ENCODE assay signal across 9 cellular contexts in genomic region chr9:112750767-112751058, GRCh38. TPM values are rescaled to one million over a fixed set of nuclear protein-coding genes. Genes with fewer than 3 reads are reported as not detected.
A peak's percentile ranks its signal among the peaks of the same experiment; 100 is the strongest.
DNase-seq lines count a peak whose midpoint lies in the region; ATAC-seq and TF ChIP-seq lines count a peak whose summit lies in the region.
"Had no signal": no experiment of that assay in that cellular context is flagged by ENCODE, and none has a peak within 500 bp of the region (broad histone marks: within the 10 kb centered on the region; RNA-seq: fewer than 3 reads in every experiment).

No MANE protein-coding gene starts in this region.

- no peak for TF ChIP-seq RAD21 in liver (IDR thresholded peaks at IDR 0.05)

- TF ChIP-seq POLR2A in body of pancreas (IDR thresholded peaks at IDR 0.05) (no peak), uterus (IDR thresholded peaks at IDR 0.05) (no peak)

- H3K36me3 ChIP-seq in body of pancreas (replicated peaks in 1 of 2; ENCODE audit: insufficient read depth in 1 of 2, low read depth in 2 of 2) (no peaks in the 10 kb centered on the region), liver (ENCODE audit: control insufficient read depth in 4 of 4, insufficient read depth in 3 of 4, low read depth in 1 of 4, low read length in 3 of 4) (no peaks in the 10 kb centered on the region), uterus (no peaks in the 10 kb centered on the region)

- peak; percentile 11 to 27 for ATAC-seq in activated CD4-positive, CD25-positive, alpha-beta regulatory T cell treated with anti-CD3 and anti-CD28 coated beads, Interleukin-2, amount 50 U/mL, for 24 hours
- ATAC-seq in body of pancreas = no peak

- H3K9me3 ChIP-seq in body of pancreas = no peaks in the 10 kb centered on the region
- no peaks in the 10 kb centered on the region for H3K9me3 ChIP-seq in liver (ENCODE audit: control insufficient read depth in 4 of 4, low read length in 3 of 4)
- no peaks in the 10 kb centered on the region for H3K9me3 ChIP-seq in uterus

- peak overlapping the region; percentile 65 to 91 for H3K4me3 ChIP-seq in body of pancreas
- H3K4me3 ChIP-seq in liver (ENCODE audit: low read depth in 1 of 3, low read length in 3 of 3) = peak overlapping the region; percentile 71 to 96 (median 95)
- peak overlapping the region; percentile 64 to 93 for H3K4me3 ChIP-seq in uterus

- 1% methylated on average over 31 of the region's 50 CpGs; no CpG with 5 or more reads in 1 of the 2 donors for WGBS in body of pancreas, 2 donors
- WGBS in liver = under 1% methylated on average over 50 of the region's 50 CpGs

- peak in 1 of 7 experiments; percentile 3 for TF ChIP-seq CTCF in body of pancreas (IDR thresholded peaks at IDR 0.05)
- TF ChIP-seq CTCF in liver (IDR thresholded peaks at IDR 0.05; ENCODE audit: low read depth, low read length, missing input control) = no peak
- TF ChIP-seq CTCF in uterus (IDR thresholded peaks at IDR 0.05) = no peak

- H3K27me3 ChIP-seq in body of pancreas (no peaks in the 10 kb centered on the region), liver (ENCODE audit: control insufficient read depth in 4 of 4, insufficient read depth in 4 of 4, low read length in 3 of 4) (no peaks in the 10 kb centered on the region), uterus (no peaks in the 10 kb centered on the region)

- no peak for DNase-seq in activated CD4-positive, CD25-positive, alpha-beta regulatory T cell (lab: John Stamatoyannopoulos, UW)
- DNase-seq in body of pancreas (peak in 1 of 4 donors; percentile 22), uterus (no peak), hippocampal formation (lab: John Stamatoyannopoulos, UW) (no peak), medulla oblongata (ENCODE audit: extremely low spot score) (no peak)
- no peak for DNase-seq in activated CD8-positive, alpha-beta memory T cell treated with anti-CD3 and anti-CD28 coated beads, Interleukin-2, amount 50 U/mL, for 48 hours

- H3K9ac ChIP-seq in liver (ENCODE audit: low read depth in 1 of 2, low read length in 2 of 2) = peak overlapping the region in 1 of 2 donors; percentile 83

- intact Hi-C loops in body of pancreas (cut with DNase I) (no loop called here), uterus (cut with DNase I; ENCODE audit: low total_unique reads) (no loop called here)

- H3K4me1 ChIP-seq in body of pancreas (peaks cover 38% of the 10 kb centered on the region), liver (ENCODE audit: control insufficient read depth in 4 of 4, insufficient read depth in 4 of 4, low read length in 3 of 4) (peaks cover 10 to 35% (median 23%) of the 10 kb centered on the region in 4 donors), uterus (no peaks in the 10 kb centered on the region)

- peak overlapping the region; percentile 32 to 78 (median 68) for H3K27ac ChIP-seq in body of pancreas
- peak overlapping the region; percentile 54 to 78 for H3K27ac ChIP-seq in liver (ENCODE audit: low read depth in 1 of 2, low read length in 2 of 2)
- peak overlapping the region; percentile 81 to 91 for H3K27ac ChIP-seq in uterus
- H3K27ac ChIP-seq: 22Rv1 had no signal

TF ChIP-seq in liver, 16 proteins besides CTCF, POLR2A, EP300 and RAD21:
- TF ChIP-seq NR2F2 (IDR thresholded peaks at IDR 0.05) = no peak
- no peak for TF ChIP-seq ATF3 (IDR thresholded peaks at IDR 0.05)
- no peak for TF ChIP-seq RXRA (IDR thresholded peaks at IDR 0.05)
- TF ChIP-seq JUND (IDR thresholded peaks at IDR 0.05) = no peak
- no peak for TF ChIP-seq MAX (IDR thresholded peaks at IDR 0.05)
- TF ChIP-seq TAF1 (conservative IDR thresholded peaks at IDR 0.05) = no peak
- TF ChIP-seq FOXA1 (IDR thresholded peaks at IDR 0.05) = no peak
- TF ChIP-seq GABPA (IDR thresholded peaks at IDR 0.05 in 1 of 2, conservative IDR thresholded peaks at IDR 0.05 in 1 of 2) = no peak
- no peak for TF ChIP-seq EGR1 (IDR thresholded peaks at IDR 0.05; ENCODE audit: low read depth in 2 of 2)
- no peak for TF ChIP-seq HNF4G (IDR thresholded peaks at IDR 0.05)
- no peak for TF ChIP-seq SP1 (IDR thresholded peaks at IDR 0.05)
- TF ChIP-seq REST (IDR thresholded peaks at IDR 0.05) = no peak
- TF ChIP-seq FOXA2 (IDR thresholded peaks at IDR 0.05) = no peak
- TF ChIP-seq YY1 (IDR thresholded peaks at IDR 0.05) = no peak
- TF ChIP-seq HNF4A (conservative IDR thresholded peaks at IDR 0.05) = no peak
- no peak for TF ChIP-seq ZBTB33 (IDR thresholded peaks at IDR 0.05)

RNA-seq across cellular contexts. Expression of gene SNX30, which starts 0.2 kb away (rescaled TPM):
- total RNA-seq in body of pancreas = 1 to 10 TPM; 4.6 to 8.6 TPM
- 10 to 100 TPM; 10.2 to 13.5 TPM for total RNA-seq in liver
- 1 to 10 TPM; 1.8 to 2.8 TPM for polyA plus RNA-seq in liver
- 10 to 100 TPM in 2 of 4 donors, 1 to 10 TPM in 2; 3.1 to 20.3 (median 11.6) TPM for total RNA-seq in uterus

RNA-seq across cellular contexts. Expression of gene INIP, which starts 32.8 kb away (rescaled TPM):
- total RNA-seq in body of pancreas (10 to 100 TPM; 13.5 to 14.5 TPM), liver (10 to 100 TPM; 10.8 to 13.3 TPM), uterus (100 to 1,000 TPM in 1 of 4 donors, 10 to 100 TPM in 3; 15.2 to 215 (median 57.6) TPM)
- 1 to 10 TPM; 6.2 to 9.5 TPM for polyA plus RNA-seq in liver
